ENCODE assay signal across 20 cellular contexts in the genomic region with DNA sequence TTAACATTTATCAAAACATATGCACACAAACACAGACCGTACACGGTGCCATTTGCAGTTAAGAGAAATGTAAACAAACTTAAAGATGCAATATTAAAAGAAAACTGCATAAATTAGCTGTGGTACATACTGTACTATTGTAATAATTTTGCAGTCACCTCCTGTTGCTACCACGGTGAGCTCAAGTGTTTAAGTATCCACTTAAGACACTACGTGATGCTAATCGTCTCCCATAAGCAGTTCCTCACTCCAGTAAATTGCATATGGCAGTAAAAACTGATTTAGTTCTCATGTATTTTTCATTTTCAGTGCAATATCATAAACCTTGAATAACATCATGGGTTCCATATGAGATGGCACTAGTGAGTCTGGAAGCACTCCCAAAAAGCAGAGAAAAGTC. TPM values are rescaled to one million over a fixed set of nuclear protein-coding genes. Genes with fewer than 3 reads are reported as not detected.
"Had no signal": no experiment of that assay in that cellular context is flagged by ENCODE, and none has a peak within 500 bp of the region (broad histone marks: within the 10 kb centered on the region; RNA-seq: fewer than 3 reads in every experiment).

No MANE protein-coding gene starts in this region.

- H3K27ac ChIP-seq: esophagus squamous epithelium, foreskin keratinocyte, heart right ventricle, psoas muscle, right lobe of liver, thyroid gland, vagina, WERI-Rb-1 had no signal

- H3K36me3 ChIP-seq: esophagus squamous epithelium, heart right ventricle, right lobe of liver, thyroid gland, vagina, WERI-Rb-1 had no signal

- H3K27me3 ChIP-seq: right lobe of liver, thyroid gland, vagina had no signal

- H3K4me1 ChIP-seq: esophagus squamous epithelium, foreskin keratinocyte, heart right ventricle, psoas muscle, right lobe of liver, thyroid gland, vagina had no signal

- DNase-seq: activated CD4-positive, alpha-beta T cell treated with anti-CD3 and anti-CD28 coated beads for 4 hours; activated CD8-positive, alpha-beta memory T cell treated with anti-CD3 and anti-CD28 coated beads, Interleukin-2, amount 50 U/mL, for 48 hours; activated CD8-positive, alpha-beta T cell treated with anti-CD3 and anti-CD28 coated beads, Interleukin-2, amount 10 ng/mL, durations not matched to agents 7 days and 5 days; activated naive CD4-positive, alpha-beta T cell; esophagus squamous epithelium; foreskin keratinocyte; heart right ventricle; islet precursor cell; left ventricle myocardium superior; nephron progenitor cell; psoas muscle; right lobe of liver; thyroid gland; WERI-Rb-1 had no signal

- ATAC-seq: activated CD8-positive, alpha-beta T cell treated with anti-CD3 and anti-CD28 coated beads, Interleukin-2, amount 10 ng/mL, durations not matched to agents 7 days and 5 days; foreskin keratinocyte; heart right ventricle; left ventricle myocardium superior; psoas muscle; right lobe of liver; stimulated activated effector memory CD8-positive, alpha-beta T cell treated with anti-CD3 and anti-CD28 coated beads, Interleukin-12 subunit alpha, Interleukin-12 subunit beta, amount 100 ng/mL, for 72 hours had no signal

- H3K9me3 ChIP-seq: esophagus squamous epithelium, psoas muscle, right lobe of liver, thyroid gland, vagina had no signal

- H3K4me3 ChIP-seq: esophagus squamous epithelium, heart right ventricle, psoas muscle, right lobe of liver, thyroid gland, vagina had no signal

RNA-seq across cellular contexts. Expression of gene CLEC4F, which starts 14.4 kb away (rescaled TPM):
- total RNA-seq: activated CD8-positive, alpha-beta T cell treated with anti-CD3 and anti-CD28 coated beads, Interleukin-2, amount 10 ng/mL, durations not matched to agents 7 days and 5 days; astrocyte; foreskin keratinocyte; osteoblast; right lobe of liver had no signal

RNA-seq across cellular contexts. Expression of gene FIGLA, which starts 15.5 kb away (rescaled TPM):
- total RNA-seq: activated CD8-positive, alpha-beta T cell treated with anti-CD3 and anti-CD28 coated beads, Interleukin-2, amount 10 ng/mL, durations not matched to agents 7 days and 5 days; activated T-helper 1 cell treated with anti-CD3 and anti-CD28 coated beads, Interleukin-12 subunit alpha, Interleukin-12 subunit beta, Interleukin-2, Interleukin-4 antibody, amounts not matched to agents 30 ng/mL and 10 ng/mL and 1 ng/mL, durations not matched to agents 14 hours and 24 hours and 36 hours; astrocyte; esophagus squamous epithelium; foreskin keratinocyte; left ventricle myocardium superior; mesenteric fat pad; osteoblast; psoas muscle; right lobe of liver; thyroid gland; vagina had no signal

RNA-seq across cellular contexts. Expression of gene CD207, which starts 29.6 kb away (rescaled TPM):
- total RNA-seq: activated CD8-positive, alpha-beta T cell treated with anti-CD3 and anti-CD28 coated beads, Interleukin-2, amount 10 ng/mL, durations not matched to agents 7 days and 5 days; activated T-helper 1 cell treated with anti-CD3 and anti-CD28 coated beads, Interleukin-12 subunit alpha, Interleukin-12 subunit beta, Interleukin-2, Interleukin-4 antibody, amounts not matched to agents 30 ng/mL and 10 ng/mL and 1 ng/mL, durations not matched to agents 14 hours and 24 hours and 36 hours; astrocyte; foreskin keratinocyte; left ventricle myocardium superior; osteoblast; thyroid gland had no signal

RNA-seq across cellular contexts. Expression of gene ADD2, which starts 38.0 kb away (rescaled TPM):
- total RNA-seq: osteoblast had no signal
